8 cellular contexts compared by ENCODE assay signal in the genomic region with DNA sequence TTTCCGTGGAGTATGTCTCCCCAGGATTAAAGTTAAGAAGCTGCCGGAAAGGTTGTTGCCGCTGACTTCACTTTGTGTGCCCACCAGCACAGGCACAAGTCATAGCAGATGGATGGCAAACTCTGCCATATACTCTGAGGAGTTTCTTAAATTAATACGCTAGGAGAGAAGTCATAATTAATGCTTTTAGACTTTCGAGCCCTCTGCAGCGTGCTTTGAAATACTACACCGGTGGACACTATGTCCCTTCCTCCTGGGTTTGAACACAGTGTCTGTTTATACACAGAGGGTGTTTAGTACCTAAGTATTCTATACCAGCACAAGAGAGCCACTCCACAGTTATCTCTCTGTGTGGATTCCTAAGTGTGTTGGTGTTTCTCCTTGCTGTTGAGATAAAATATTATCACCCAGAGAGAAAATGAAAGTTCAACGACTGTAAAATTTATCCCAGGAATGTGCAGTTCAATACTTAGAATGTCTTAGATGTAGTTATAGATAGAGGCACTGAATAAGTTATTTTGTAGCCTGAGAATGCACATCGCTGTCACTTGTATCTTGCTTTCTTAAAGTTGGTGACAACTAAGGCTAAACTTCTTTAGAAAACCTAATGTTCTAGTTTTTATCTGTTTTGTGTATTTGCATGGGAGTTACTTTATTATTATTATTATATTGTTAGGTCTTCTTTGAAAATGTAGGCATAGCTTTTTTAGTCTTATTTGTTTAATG. TPM values are rescaled to one million over a fixed set of nuclear protein-coding genes. Genes with fewer than 3 reads are reported as not detected.
DNase-seq lines count a peak whose midpoint lies in the region; ATAC-seq, FAIRE-seq and TF ChIP-seq lines count a peak whose summit lies in the region.

No MANE protein-coding gene starts in this region.

- intact Hi-C loops in endothelial cell of umbilical vein (cut with micrococcal nuclease): loop anchor here (2.0 kb wide), 2 partner anchors 28 to 174 kb away; no protein-coding TSS in a partner anchor

- H3K4me1 ChIP-seq in SJCRH30 (peaks cover 13% of the 10 kb centered on the region), endothelial cell of umbilical vein (ENCODE audit: control insufficient read depth, extremely low read depth, insufficient read depth, low read length) (peaks cover 58% of the 10 kb centered on the region)

- POLR2A ChIA-PET in endothelial cell of umbilical vein (lab: Charles Lee): interaction anchor here (1.2 kb wide), 1 partner anchor 15 kb away, joined by 3 read pairs; no protein-coding TSS in a partner anchor

- peak overlapping the region; percentile 98 for H3K9ac ChIP-seq in endothelial cell of umbilical vein (replicated peaks; ENCODE audit: extremely low read depth, insufficient read depth, low read length)

- peaks cover 2% of the 10 kb centered on the region for H4K20me1 ChIP-seq in endothelial cell of umbilical vein (replicated peaks; ENCODE audit: control insufficient read depth, extremely low read depth, insufficient read depth, low read length)

- no peak for TF ChIP-seq POLR2A in endothelial cell of umbilical vein (IDR thresholded peaks at IDR 0.05; ENCODE audit: low read depth, low read length)

- H3K4me3 ChIP-seq in SJCRH30 (peak overlapping the region; percentile 99), endothelial cell of umbilical vein (replicated peaks in 1 of 3; ENCODE audit: insufficient read depth in 1 of 3, low read depth in 1 of 3, low read length in 3 of 3) (peak overlapping the region; percentile 71 to 97 (median 82))

- no peak for ATAC-seq in GM19035 (IDR thresholded peaks at IDR 0.05; ENCODE audit: unreplicated experiment)
- ATAC-seq in omental fat pad (ENCODE audit: low FRiP score): no peak

- dilution Hi-C loops in endothelial cell of umbilical vein (cut with MboI; ENCODE audit: extremely low pct_ligation_motif_present, low sequenced_read_pairs): no loop called here

- no peaks in the 10 kb centered on the region for H3K9me3 Mint-ChIP-seq in activated T-cell treated with anti-CD3 and anti-CD28 coated beads, Interleukin-2, amount 50 U/mL, for 24 hours
- no peaks in the 10 kb centered on the region for H3K9me3 Mint-ChIP-seq in nephron progenitor cell

- no peak for FAIRE-seq in endothelial cell of umbilical vein (lab: Jason Lieb, UNC)

- H2AFZ ChIP-seq in endothelial cell of umbilical vein (ENCODE audit: low read depth, low read length): no peak overlapping the region

- H3K27me3 ChIP-seq in SJCRH30 (no peaks in the 10 kb centered on the region), endothelial cell of umbilical vein (ENCODE audit: control insufficient read depth in 2 of 2, insufficient read depth in 2 of 2, low read length in 2 of 2) (no peaks in the 10 kb centered on the region)

- H3K4me2 ChIP-seq in endothelial cell of umbilical vein (ENCODE audit: insufficient read depth, low read length): peak overlapping the region; percentile 94

- H3K9me3 ChIP-seq in SJCRH30 (replicated peaks) (no peaks in the 10 kb centered on the region), endothelial cell of umbilical vein (replicated peaks; ENCODE audit: control insufficient read depth, insufficient read depth, low read length) (no peaks in the 10 kb centered on the region)

- H3K27ac Mint-ChIP-seq in activated T-cell treated with anti-CD3 and anti-CD28 coated beads, Interleukin-2, amount 50 U/mL, for 24 hours: peak overlapping the region; percentile 92
- H3K27ac Mint-ChIP-seq in nephron progenitor cell: peak overlapping the region; percentile 85

- H3K4me3 Mint-ChIP-seq in activated T-cell treated with anti-CD3 and anti-CD28 coated beads, Interleukin-2, amount 50 U/mL, for 24 hours: peak overlapping the region; percentile 96
- H3K4me3 Mint-ChIP-seq in nephron progenitor cell: peak overlapping the region; percentile 95

- no peaks in the 10 kb centered on the region; the same call in 1 of the 2 replicates for H3K36me3 ChIP-seq in SJCRH30
- H3K36me3 ChIP-seq in endothelial cell of umbilical vein (ENCODE audit: control insufficient read depth in 2 of 2, extremely low read depth in 1 of 2, insufficient read depth in 2 of 2, low read length in 2 of 2): no peaks in the 10 kb centered on the region

- no peak for DNase-seq in activated T-cell treated with anti-CD3 and anti-CD28 coated beads, Interleukin-2, amount 50 U/mL, for 24 hours
- DNase-seq in activated T-cell treated with anti-CD3 and anti-CD28 coated beads, Interleukin-2, amount 50 U/mL, for 1 hour: no peak
- DNase-seq in SJCRH30 (no peak), endothelial cell of umbilical vein (ENCODE audit: low read depth, low spot score) (peak; percentile 51), nephron progenitor cell (peak; percentile 17), NCI-H1048 (lab: John Stamatoyannopoulos, UW) (no peak), omental fat pad (ENCODE audit: low spot score) (no peak)

- H3K27ac ChIP-seq in SJCRH30 (peak overlapping the region; percentile 98), endothelial cell of umbilical vein (ENCODE audit: insufficient read depth, low read depth, low read length) (peak overlapping the region; percentile 86)

- TF ChIP-seq CTCF in endothelial cell of umbilical vein (IDR thresholded peaks at IDR 0.05; ENCODE audit: extremely low read depth in 1 of 2, insufficient read depth in 1 of 2, low read depth in 1 of 2, low read length in 2 of 2): no peak
- TF ChIP-seq CTCF in nephron progenitor cell (IDR thresholded peaks at IDR 0.05): no peak
- no peak for TF ChIP-seq CTCF in omental fat pad (IDR thresholded peaks at IDR 0.05)

- peaks cover 56% of the 10 kb centered on the region for H3K4me1 Mint-ChIP-seq in activated T-cell treated with anti-CD3 and anti-CD28 coated beads, Interleukin-2, amount 50 U/mL, for 24 hours (ENCODE audit: low read depth)
- H3K4me1 Mint-ChIP-seq in nephron progenitor cell: peaks cover 40% of the 10 kb centered on the region

- H3K9me1 ChIP-seq in endothelial cell of umbilical vein (replicated peaks; ENCODE audit: control insufficient read depth, extremely low read depth, insufficient read depth, low read length): no peaks in the 10 kb centered on the region

- BruUV-seq in endothelial cell of umbilical vein (replicated peaks; lab: Mats Ljungman, UMichigan): no TSS peak

- peaks cover 53% of the 10 kb centered on the region for H3K36me3 Mint-ChIP-seq in activated T-cell treated with anti-CD3 and anti-CD28 coated beads, Interleukin-2, amount 50 U/mL, for 24 hours (ENCODE audit: low read depth)
- H3K36me3 Mint-ChIP-seq in nephron progenitor cell (ENCODE audit: low read depth): no peaks in the 10 kb centered on the region

- CTCF ChIA-PET in endothelial cell of umbilical vein (lab: Charles Lee): interaction anchor here (1.8 kb wide), 1 partner anchor 244 kb away, joined by 9 read pairs; no protein-coding TSS in a partner anchor

- peaks cover 76% of the 10 kb centered on the region for H3K79me2 ChIP-seq in endothelial cell of umbilical vein (ENCODE audit: control insufficient read depth, insufficient read depth, low read length)

- no peaks in the 10 kb centered on the region for H3K27me3 Mint-ChIP-seq in activated T-cell treated with anti-CD3 and anti-CD28 coated beads, Interleukin-2, amount 50 U/mL, for 24 hours
- H3K27me3 Mint-ChIP-seq in nephron progenitor cell (ENCODE audit: low read depth, poor library complexity): peaks cover 43% of the 10 kb centered on the region

TF ChIP-seq in endothelial cell of umbilical vein, 7 proteins besides CTCF, POLR2A, EP300 and RAD21:
- TF ChIP-seq MYC (IDR thresholded peaks at IDR 0.05; ENCODE audit: low read depth, low read length): no peak
- TF ChIP-seq GATA2 (IDR thresholded peaks at IDR 0.05; ENCODE audit: insufficient read depth, insufficient read length, low read depth, low read length): no peak
- TF ChIP-seq, protein P1, sequence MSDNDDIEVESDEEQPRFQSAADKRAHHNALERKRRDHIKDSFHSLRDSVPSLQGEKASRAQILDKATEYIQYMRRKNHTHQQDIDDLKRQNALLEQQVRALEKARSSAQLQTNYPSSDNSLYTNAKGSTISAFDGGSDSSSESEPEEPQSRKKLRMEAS (IDR thresholded peaks at IDR 0.05; ENCODE audit: insufficient read depth, insufficient read length): no peak
- TF ChIP-seq JUN (IDR thresholded peaks at IDR 0.05; ENCODE audit: borderline replicate concordance, insufficient read depth, insufficient read length, low read depth): no peak
TF ChIP-seq in endothelial cell of umbilical vein: peak in this region for 0.

RNA-seq across cellular contexts. Expression of gene MBNL1, which starts 1.6 kb away (rescaled TPM):
- total RNA-seq in SJCRH30 (2014; rRNA removed; shearing (Covaris generic)): 72.3 and 90.5 TPM in 2 replicates
- 362 and 385 TPM in 2 replicates for total RNA-seq in endothelial cell of umbilical vein
- polyA plus RNA-seq in endothelial cell of umbilical vein: 151 and 179 TPM in 2 replicates
- 158 and 192 TPM in 2 replicates for polyA plus RNA-seq in endothelial cell of umbilical vein (2011; cell fraction: cytosol; rRNA removed)
- 245 and 296 TPM in 2 replicates for polyA plus RNA-seq in endothelial cell of umbilical vein (2011; cell fraction: nucleus; rRNA removed)
- 100 and 148 TPM in 2 replicates for polyA plus RNA-seq in endothelial cell of umbilical vein (2012)
- 604 and 704 TPM in 2 replicates for polyA minus RNA-seq in endothelial cell of umbilical vein
- 107 TPM for polyA minus RNA-seq in endothelial cell of umbilical vein (2011; cell fraction: cytosol; rRNA and poly(A)+ RNA removed)
- 897 and 1,083 TPM in 2 replicates for polyA minus RNA-seq in endothelial cell of umbilical vein (2011; cell fraction: nucleus; rRNA and poly(A)+ RNA removed)
- 100 to 1,000 TPM; 346 to 530 (median 397) TPM for total RNA-seq in omental fat pad

Comparison
In these comparisons a context has a peak if more than half of its experiments do, and no peak if none do; other contexts are left out.
1. DNase-seq: peak in endothelial cell of umbilical vein (single experiment) and nephron progenitor cell (single experiment); none in activated T-cell treated with anti-CD3 and anti-CD28 coated beads, Interleukin-2, amount 50 U/mL, for 24 hours (single experiment), activated T-cell treated with anti-CD3 and anti-CD28 coated beads, Interleukin-2, amount 50 U/mL, for 1 hour (single experiment), SJCRH30 (0 of 2), NCI-H1048 (single experiment) and omental fat pad (single experiment).